ENCODE assay signal across 27 cellular contexts in genomic region chr9:86735772-86736458, GRCh38.
"Had no signal": no experiment of that assay in that cellular context is flagged by ENCODE, and none has a peak within 500 bp of the region (broad histone marks: within the 10 kb centered on the region; RNA-seq: fewer than 3 reads in every experiment).

No MANE protein-coding gene starts in this region.

- H3K27ac Mint-ChIP-seq: activated CD4-positive, alpha-beta T cell treated with anti-CD3 and anti-CD28 coated beads, Interleukin-2, amount 10 ng/mL, durations not matched to agents 7 days and 5 days; activated CD8-positive, alpha-beta T cell treated with anti-CD3 and anti-CD28 coated beads, Interleukin-2, amount 10 ng/mL, durations not matched to agents 7 days and 5 days; activated naive CD8-positive, alpha-beta T cell treated with anti-CD3 and anti-CD28 coated beads, Interleukin-2, amount 50 U/mL, for 24 hours; activated T-helper 1 cell treated with anti-CD3 and anti-CD28 coated beads, Interleukin-12 subunit alpha, Interleukin-12 subunit beta, Interleukin-2, Interleukin-4 antibody, amounts not matched to agents 30 ng/mL and 10 ng/mL and 1 ng/mL, durations not matched to agents 14 hours and 24 hours and 36 hours; dendritic cell treated with granulocyte-macrophage colony-stimulating factor and Interleukin-4, amounts not matched to agents 40 ng/mL and 50 ng/mL, for 4 days; naive thymus-derived CD8-positive, alpha-beta T cell; stimulated activated naive B cell treated with anti-CD40 and anti-IgM and Interleukin-4, amounts not matched to agents 10 μg/mL and 1 μg/mL and 100 μg/mL, for 72 hours; T-cell; T-helper 2 cell treated with Interferon-gamma antibody and Interleukin-4, amounts not matched to agents 5 μg/mL and 100 μg/mL, for 36 hours had no signal

- H3K27me3 ChIP-seq: ovary, transverse colon had no signal

- H3K4me3 ChIP-seq: lower lobe of right lung, ovary, transverse colon had no signal

- FAIRE-seq: endometrium, TTC549 had no signal

- H3K27ac ChIP-seq: lower lobe of right lung, ovary, WERI-Rb-1 had no signal

- H3K4me3 Mint-ChIP-seq: activated CD4-positive, alpha-beta T cell treated with anti-CD3 and anti-CD28 coated beads, Interleukin-2, amount 10 ng/mL, durations not matched to agents 7 days and 5 days; activated CD8-positive, alpha-beta T cell treated with anti-CD3 and anti-CD28 coated beads, Interleukin-2, amount 10 ng/mL, durations not matched to agents 7 days and 5 days; activated naive CD8-positive, alpha-beta T cell treated with anti-CD3 and anti-CD28 coated beads, Interleukin-2, amount 50 U/mL, for 24 hours; activated T-helper 1 cell treated with anti-CD3 and anti-CD28 coated beads, Interleukin-12 subunit alpha, Interleukin-12 subunit beta, Interleukin-2, Interleukin-4 antibody, amounts not matched to agents 30 ng/mL and 10 ng/mL and 1 ng/mL, durations not matched to agents 14 hours and 24 hours and 36 hours; brain; dendritic cell treated with granulocyte-macrophage colony-stimulating factor and Interleukin-4, amounts not matched to agents 40 ng/mL and 50 ng/mL, for 4 days; naive thymus-derived CD8-positive, alpha-beta T cell; stimulated activated naive B cell treated with anti-CD40 and anti-IgM and Interleukin-4, amounts not matched to agents 10 μg/mL and 1 μg/mL and 100 μg/mL, for 72 hours; T-cell; T-helper 2 cell treated with Interferon-gamma antibody and Interleukin-4, amounts not matched to agents 5 μg/mL and 100 μg/mL, for 36 hours had no signal

- H3K9me3 ChIP-seq: lower lobe of right lung, ovary, transverse colon had no signal

- H3K36me3 Mint-ChIP-seq: brain; naive thymus-derived CD8-positive, alpha-beta T cell; stimulated activated naive B cell treated with anti-CD40 and anti-IgM and Interleukin-4, amounts not matched to agents 10 μg/mL and 1 μg/mL and 100 μg/mL, for 72 hours; T-cell had no signal

- DNase-seq: activated CD4-positive, alpha-beta T cell treated with anti-CD3 and anti-CD28 coated beads, Interleukin-2, amount 10 ng/mL, durations not matched to agents 7 days and 5 days; activated CD4-positive, CD25-positive, alpha-beta regulatory T cell treated with anti-CD3 and anti-CD28 coated beads, Interleukin-2, amount 50 U/mL, for 72 hours; activated CD8-positive, alpha-beta T cell treated with anti-CD3 and anti-CD28 coated beads, Interleukin-2, amount 10 ng/mL, durations not matched to agents 7 days and 5 days; activated gamma-delta T cell; activated naive CD4-positive, alpha-beta T cell treated with anti-CD3 and anti-CD28 coated beads, Interleukin-2, amount 50 U/mL, for 16 hours; activated naive CD8-positive, alpha-beta T cell treated with anti-CD3 and anti-CD28 coated beads, Interleukin-2, amount 50 U/mL, for 24 hours; aorta; caudate nucleus; effector CD4-positive, alpha-beta T cell; erythroblast; lower lobe of right lung; naive thymus-derived CD8-positive, alpha-beta T cell; ovary; stimulated activated CD4-positive, alpha-beta T cell treated with anti-CD3 and anti-CD28 coated beads, Interleukin-2, amount 100 ng/mL, for 48 hours; stimulated activated CD8-positive, alpha-beta memory T cell treated with anti-CD3 and anti-CD28 coated beads, Interleukin-4, amount 100 ng/mL, for 48 hours; stimulated activated naive B cell treated with anti-CD40 and anti-IgM and Interleukin-4, amounts not matched to agents 10 μg/mL and 1 μg/mL and 100 μg/mL, for 72 hours; T-cell; transverse colon; WERI-Rb-1 had no signal

- ATAC-seq: activated CD8-positive, alpha-beta T cell treated with anti-CD3 and anti-CD28 coated beads, Interleukin-2, amount 10 ng/mL, durations not matched to agents 7 days and 5 days; activated naive CD8-positive, alpha-beta T cell treated with anti-CD3 and anti-CD28 coated beads, Interleukin-2, amount 50 U/mL, for 24 hours; left lobe of liver; lower lobe of right lung; naive thymus-derived CD8-positive, alpha-beta T cell; sciatic nerve; stimulated activated naive B cell treated with anti-CD40 and anti-IgM and Interleukin-4, amounts not matched to agents 10 μg/mL and 1 μg/mL and 100 μg/mL, for 72 hours; T-cell had no signal

- H3K36me3 ChIP-seq: lower lobe of right lung, ovary, transverse colon, WERI-Rb-1 had no signal

- H3K4me1 Mint-ChIP-seq: activated CD4-positive, alpha-beta T cell treated with anti-CD3 and anti-CD28 coated beads, Interleukin-2, amount 10 ng/mL, durations not matched to agents 7 days and 5 days; activated naive CD8-positive, alpha-beta T cell treated with anti-CD3 and anti-CD28 coated beads, Interleukin-2, amount 50 U/mL, for 24 hours; naive thymus-derived CD8-positive, alpha-beta T cell; stimulated activated naive B cell treated with anti-CD40 and anti-IgM and Interleukin-4, amounts not matched to agents 10 μg/mL and 1 μg/mL and 100 μg/mL, for 72 hours; T-cell had no signal

- H3K27me3 Mint-ChIP-seq: activated CD4-positive, alpha-beta T cell treated with anti-CD3 and anti-CD28 coated beads, Interleukin-2, amount 10 ng/mL, durations not matched to agents 7 days and 5 days; activated naive CD8-positive, alpha-beta T cell treated with anti-CD3 and anti-CD28 coated beads, Interleukin-2, amount 50 U/mL, for 24 hours; stimulated activated naive B cell treated with anti-CD40 and anti-IgM and Interleukin-4, amounts not matched to agents 10 μg/mL and 1 μg/mL and 100 μg/mL, for 72 hours had no signal

- H3K4me1 ChIP-seq: lower lobe of right lung, transverse colon had no signal

- H3K9me3 Mint-ChIP-seq: activated CD4-positive, alpha-beta T cell treated with anti-CD3 and anti-CD28 coated beads, Interleukin-2, amount 10 ng/mL, durations not matched to agents 7 days and 5 days; activated naive CD8-positive, alpha-beta T cell treated with anti-CD3 and anti-CD28 coated beads, Interleukin-2, amount 50 U/mL, for 24 hours; activated T-helper 1 cell treated with anti-CD3 and anti-CD28 coated beads, Interleukin-12 subunit alpha, Interleukin-12 subunit beta, Interleukin-2, Interleukin-4 antibody, amounts not matched to agents 30 ng/mL and 10 ng/mL and 1 ng/mL, durations not matched to agents 14 hours and 24 hours and 36 hours; dendritic cell treated with granulocyte-macrophage colony-stimulating factor and Interleukin-4, amounts not matched to agents 40 ng/mL and 50 ng/mL, for 4 days; T-helper 2 cell treated with Interferon-gamma antibody and Interleukin-4, amounts not matched to agents 5 μg/mL and 100 μg/mL, for 36 hours had no signal
